ENCODE assay signal across 2 cellular contexts in the genomic region with DNA sequence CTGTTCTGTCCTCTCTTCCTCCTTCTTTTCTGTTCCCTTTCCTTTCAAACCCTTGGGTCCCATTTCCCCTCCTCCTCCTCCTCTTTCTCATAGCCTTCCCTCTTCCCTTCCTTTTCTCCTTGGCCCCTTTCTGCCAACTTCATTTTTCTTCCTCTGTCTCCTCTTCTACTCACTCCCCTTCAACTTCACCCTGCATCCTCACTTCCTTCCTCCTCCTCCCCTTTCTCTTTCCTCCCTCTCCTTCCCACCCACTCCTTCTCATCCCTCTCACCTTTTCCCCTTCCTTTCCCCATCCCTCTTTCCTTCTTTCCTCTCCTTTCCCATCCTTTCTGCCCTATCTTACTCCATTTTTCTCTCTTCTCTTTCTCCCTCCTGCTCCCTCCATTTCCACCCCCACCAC.
TF ChIP-seq lines count a peak whose summit lies in the region.

No MANE protein-coding gene starts in this region.

TF ChIP-seq in GM23338, 12 proteins besides CTCF, POLR2A, EP300 and RAD21 (continued from another document):
- TF ChIP-seq, protein P1, sequence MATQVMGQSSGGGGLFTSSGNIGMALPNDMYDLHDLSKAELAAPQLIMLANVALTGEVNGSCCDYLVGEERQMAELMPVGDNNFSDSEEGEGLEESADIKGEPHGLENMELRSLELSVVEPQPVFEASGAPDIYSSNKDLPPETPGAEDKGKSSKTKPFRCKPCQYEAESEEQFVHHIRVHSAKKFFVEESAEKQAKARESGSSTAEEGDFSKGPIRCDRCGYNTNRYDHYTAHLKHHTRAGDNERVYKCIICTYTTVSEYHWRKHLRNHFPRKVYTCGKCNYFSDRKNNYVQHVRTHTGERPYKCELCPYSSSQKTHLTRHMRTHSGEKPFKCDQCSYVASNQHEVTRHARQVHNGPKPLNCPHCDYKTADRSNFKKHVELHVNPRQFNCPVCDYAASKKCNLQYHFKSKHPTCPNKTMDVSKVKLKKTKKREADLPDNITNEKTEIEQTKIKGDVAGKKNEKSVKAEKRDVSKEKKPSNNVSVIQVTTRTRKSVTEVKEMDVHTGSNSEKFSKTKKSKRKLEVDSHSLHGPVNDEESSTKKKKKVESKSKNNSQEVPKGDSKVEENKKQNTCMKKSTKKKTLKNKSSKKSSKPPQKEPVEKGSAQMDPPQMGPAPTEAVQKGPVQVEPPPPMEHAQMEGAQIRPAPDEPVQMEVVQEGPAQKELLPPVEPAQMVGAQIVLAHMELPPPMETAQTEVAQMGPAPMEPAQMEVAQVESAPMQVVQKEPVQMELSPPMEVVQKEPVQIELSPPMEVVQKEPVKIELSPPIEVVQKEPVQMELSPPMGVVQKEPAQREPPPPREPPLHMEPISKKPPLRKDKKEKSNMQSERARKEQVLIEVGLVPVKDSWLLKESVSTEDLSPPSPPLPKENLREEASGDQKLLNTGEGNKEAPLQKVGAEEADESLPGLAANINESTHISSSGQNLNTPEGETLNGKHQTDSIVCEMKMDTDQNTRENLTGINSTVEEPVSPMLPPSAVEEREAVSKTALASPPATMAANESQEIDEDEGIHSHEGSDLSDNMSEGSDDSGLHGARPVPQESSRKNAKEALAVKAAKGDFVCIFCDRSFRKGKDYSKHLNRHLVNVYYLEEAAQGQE (IDR thresholded peaks at IDR 0.05; ENCODE audit: unreplicated experiment), result no peak
- TF ChIP-seq POLR2AphosphoS5 (IDR thresholded peaks at IDR 0.05; ENCODE audit: low read depth) (no peak), CREB1 (CRISPR knock-in tag; IDR thresholded peaks at IDR 0.05; ENCODE audit: low read depth) (no peak), JUNB (IDR thresholded peaks at IDR 0.05; ENCODE audit: unreplicated experiment) (no peak), STAT1 (IDR thresholded peaks at IDR 0.05; ENCODE audit: unreplicated experiment) (no peak), EZH2phosphoT487 (IDR thresholded peaks at IDR 0.05; ENCODE audit: unreplicated experiment) (no peak), NANOG (IDR thresholded peaks at IDR 0.05; ENCODE audit: borderline replicate concordance) (no peak), EZH2 (IDR thresholded peaks at IDR 0.05; ENCODE audit: low read depth, unreplicated experiment) (no peak)
- TF ChIP-seq, protein P2, sequence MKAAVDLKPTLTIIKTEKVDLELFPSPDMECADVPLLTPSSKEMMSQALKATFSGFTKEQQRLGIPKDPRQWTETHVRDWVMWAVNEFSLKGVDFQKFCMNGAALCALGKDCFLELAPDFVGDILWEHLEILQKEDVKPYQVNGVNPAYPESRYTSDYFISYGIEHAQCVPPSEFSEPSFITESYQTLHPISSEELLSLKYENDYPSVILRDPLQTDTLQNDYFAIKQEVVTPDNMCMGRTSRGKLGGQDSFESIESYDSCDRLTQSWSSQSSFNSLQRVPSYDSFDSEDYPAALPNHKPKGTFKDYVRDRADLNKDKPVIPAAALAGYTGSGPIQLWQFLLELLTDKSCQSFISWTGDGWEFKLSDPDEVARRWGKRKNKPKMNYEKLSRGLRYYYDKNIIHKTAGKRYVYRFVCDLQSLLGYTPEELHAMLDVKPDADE (IDR thresholded peaks at IDR 0.05), result no peak
- TF ChIP-seq, protein P3, sequence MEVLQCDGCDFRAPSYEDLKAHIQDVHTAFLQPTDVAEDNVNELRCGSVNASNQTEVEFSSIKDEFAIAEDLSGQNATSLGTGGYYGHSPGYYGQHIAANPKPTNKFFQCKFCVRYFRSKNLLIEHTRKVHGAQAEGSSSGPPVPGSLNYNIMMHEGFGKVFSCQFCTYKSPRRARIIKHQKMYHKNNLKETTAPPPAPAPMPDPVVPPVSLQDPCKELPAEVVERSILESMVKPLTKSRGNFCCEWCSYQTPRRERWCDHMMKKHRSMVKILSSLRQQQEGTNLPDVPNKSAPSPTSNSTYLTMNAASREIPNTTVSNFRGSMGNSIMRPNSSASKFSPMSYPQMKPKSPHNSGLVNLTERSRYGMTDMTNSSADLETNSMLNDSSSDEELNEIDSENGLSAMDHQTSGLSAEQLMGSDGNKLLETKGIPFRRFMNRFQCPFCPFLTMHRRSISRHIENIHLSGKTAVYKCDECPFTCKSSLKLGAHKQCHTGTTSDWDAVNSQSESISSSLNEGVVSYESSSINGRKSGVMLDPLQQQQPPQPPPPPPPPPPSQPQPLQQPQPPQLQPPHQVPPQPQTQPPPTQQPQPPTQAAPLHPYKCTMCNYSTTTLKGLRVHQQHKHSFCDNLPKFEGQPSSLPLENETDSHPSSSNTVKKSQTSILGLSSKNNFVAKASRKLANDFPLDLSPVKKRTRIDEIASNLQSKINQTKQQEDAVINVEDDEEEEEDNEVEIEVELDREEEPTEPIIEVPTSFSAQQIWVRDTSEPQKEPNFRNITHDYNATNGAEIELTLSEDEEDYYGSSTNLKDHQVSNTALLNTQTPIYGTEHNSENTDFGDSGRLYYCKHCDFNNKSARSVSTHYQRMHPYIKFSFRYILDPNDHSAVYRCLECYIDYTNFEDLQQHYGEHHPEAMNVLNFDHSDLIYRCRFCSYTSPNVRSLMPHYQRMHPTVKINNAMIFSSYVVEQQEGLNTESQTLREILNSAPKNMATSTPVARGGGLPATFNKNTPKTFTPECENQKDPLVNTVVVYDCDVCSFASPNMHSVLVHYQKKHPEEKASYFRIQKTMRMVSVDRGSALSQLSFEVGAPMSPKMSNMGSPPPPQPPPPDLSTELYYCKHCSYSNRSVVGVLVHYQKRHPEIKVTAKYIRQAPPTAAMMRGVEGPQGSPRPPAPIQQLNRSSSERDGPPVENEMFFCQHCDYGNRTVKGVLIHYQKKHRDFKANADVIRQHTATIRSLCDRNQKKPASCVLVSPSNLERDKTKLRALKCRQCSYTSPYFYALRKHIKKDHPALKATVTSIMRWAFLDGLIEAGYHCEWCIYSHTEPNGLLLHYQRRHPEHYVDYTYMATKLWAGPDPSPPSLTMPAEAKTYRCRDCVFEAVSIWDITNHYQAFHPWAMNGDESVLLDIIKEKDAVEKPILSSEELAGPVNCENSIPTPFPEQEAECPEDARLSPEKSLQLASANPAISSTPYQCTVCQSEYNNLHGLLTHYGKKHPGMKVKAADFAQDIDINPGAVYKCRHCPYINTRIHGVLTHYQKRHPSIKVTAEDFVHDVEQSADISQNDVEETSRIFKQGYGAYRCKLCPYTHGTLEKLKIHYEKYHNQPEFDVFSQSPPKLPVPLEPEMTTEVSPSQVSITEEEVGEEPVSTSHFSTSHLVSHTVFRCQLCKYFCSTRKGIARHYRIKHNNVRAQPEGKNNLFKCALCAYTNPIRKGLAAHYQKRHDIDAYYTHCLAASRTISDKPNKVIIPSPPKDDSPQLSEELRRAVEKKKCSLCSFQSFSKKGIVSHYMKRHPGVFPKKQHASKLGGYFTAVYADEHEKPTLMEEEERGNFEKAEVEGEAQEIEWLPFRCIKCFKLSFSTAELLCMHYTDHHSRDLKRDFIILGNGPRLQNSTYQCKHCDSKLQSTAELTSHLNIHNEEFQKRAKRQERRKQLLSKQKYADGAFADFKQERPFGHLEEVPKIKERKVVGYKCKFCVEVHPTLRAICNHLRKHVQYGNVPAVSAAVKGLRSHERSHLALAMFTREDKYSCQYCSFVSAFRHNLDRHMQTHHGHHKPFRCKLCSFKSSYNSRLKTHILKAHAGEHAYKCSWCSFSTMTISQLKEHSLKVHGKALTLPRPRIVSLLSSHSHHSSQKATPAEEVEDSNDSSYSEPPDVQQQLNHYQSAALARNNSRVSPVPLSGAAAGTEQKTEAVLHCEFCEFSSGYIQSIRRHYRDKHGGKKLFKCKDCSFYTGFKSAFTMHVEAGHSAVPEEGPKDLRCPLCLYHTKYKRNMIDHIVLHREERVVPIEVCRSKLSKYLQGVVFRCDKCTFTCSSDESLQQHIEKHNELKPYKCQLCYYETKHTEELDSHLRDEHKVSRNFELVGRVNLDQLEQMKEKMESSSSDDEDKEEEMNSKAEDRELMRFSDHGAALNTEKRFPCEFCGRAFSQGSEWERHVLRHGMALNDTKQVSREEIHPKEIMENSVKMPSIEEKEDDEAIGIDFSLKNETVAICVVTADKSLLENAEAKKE (CRISPR knock-in tag; IDR thresholded peaks at IDR 0.05), result no peak

TF ChIP-seq in GM12878, 131 proteins besides CTCF, POLR2A, EP300 and RAD21 (continued from another document):
- TF ChIP-seq, protein P4, sequence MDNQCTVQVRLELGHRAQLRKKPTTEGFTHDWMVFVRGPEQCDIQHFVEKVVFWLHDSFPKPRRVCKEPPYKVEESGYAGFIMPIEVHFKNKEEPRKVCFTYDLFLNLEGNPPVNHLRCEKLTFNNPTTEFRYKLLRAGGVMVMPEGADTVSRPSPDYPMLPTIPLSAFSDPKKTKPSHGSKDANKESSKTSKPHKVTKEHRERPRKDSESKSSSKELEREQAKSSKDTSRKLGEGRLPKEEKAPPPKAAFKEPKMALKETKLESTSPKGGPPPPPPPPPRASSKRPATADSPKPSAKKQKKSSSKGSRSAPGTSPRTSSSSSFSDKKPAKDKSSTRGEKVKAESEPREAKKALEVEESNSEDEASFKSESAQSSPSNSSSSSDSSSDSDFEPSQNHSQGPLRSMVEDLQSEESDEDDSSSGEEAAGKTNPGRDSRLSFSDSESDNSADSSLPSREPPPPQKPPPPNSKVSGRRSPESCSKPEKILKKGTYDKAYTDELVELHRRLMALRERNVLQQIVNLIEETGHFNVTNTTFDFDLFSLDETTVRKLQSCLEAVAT (IDR thresholded peaks at IDR 0.05), result 0 out of 2 replicates have a peak, but pooled peaks have one; percentile 13
- TF ChIP-seq ESRRA (IDR thresholded peaks at IDR 0.05; ENCODE audit: low read length) (no peak), NBN (IDR thresholded peaks at IDR 0.05) (0 out of 2 replicates have a peak, but pooled peaks have one; percentile 37), HDGF (IDR thresholded peaks at IDR 0.05) (peak; percentile 48; the same call in 1 of the 2 replicates), MTA3 (IDR thresholded peaks at IDR 0.05; ENCODE audit: borderline replicate concordance, low read length) (no peak), CHD2 (IDR thresholded peaks at IDR 0.05; ENCODE audit: borderline replicate concordance, low read depth, low read length) (no peak), ZSCAN29 (IDR thresholded peaks at IDR 0.05) (no peak), NR2C2 (IDR thresholded peaks at IDR 0.05; ENCODE audit: borderline replicate concordance, control insufficient read depth, insufficient read length, low read depth) (no peak), TCF12 (IDR thresholded peaks at IDR 0.05; ENCODE audit: low read depth, low read length) (no peak), POLR2AphosphoS5 (IDR thresholded peaks at IDR 0.05; ENCODE audit: low read length) (no peak), ATF7 (IDR thresholded peaks at IDR 0.05; ENCODE audit: low read depth) (no peak)
- TF ChIP-seq, protein P5, sequence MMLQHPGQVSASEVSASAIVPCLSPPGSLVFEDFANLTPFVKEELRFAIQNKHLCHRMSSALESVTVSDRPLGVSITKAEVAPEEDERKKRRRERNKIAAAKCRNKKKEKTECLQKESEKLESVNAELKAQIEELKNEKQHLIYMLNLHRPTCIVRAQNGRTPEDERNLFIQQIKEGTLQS (IDR thresholded peaks at IDR 0.05; ENCODE audit: borderline replicate concordance, extremely low read depth, low read depth, low read length), result no peak
- TF ChIP-seq, protein P6, sequence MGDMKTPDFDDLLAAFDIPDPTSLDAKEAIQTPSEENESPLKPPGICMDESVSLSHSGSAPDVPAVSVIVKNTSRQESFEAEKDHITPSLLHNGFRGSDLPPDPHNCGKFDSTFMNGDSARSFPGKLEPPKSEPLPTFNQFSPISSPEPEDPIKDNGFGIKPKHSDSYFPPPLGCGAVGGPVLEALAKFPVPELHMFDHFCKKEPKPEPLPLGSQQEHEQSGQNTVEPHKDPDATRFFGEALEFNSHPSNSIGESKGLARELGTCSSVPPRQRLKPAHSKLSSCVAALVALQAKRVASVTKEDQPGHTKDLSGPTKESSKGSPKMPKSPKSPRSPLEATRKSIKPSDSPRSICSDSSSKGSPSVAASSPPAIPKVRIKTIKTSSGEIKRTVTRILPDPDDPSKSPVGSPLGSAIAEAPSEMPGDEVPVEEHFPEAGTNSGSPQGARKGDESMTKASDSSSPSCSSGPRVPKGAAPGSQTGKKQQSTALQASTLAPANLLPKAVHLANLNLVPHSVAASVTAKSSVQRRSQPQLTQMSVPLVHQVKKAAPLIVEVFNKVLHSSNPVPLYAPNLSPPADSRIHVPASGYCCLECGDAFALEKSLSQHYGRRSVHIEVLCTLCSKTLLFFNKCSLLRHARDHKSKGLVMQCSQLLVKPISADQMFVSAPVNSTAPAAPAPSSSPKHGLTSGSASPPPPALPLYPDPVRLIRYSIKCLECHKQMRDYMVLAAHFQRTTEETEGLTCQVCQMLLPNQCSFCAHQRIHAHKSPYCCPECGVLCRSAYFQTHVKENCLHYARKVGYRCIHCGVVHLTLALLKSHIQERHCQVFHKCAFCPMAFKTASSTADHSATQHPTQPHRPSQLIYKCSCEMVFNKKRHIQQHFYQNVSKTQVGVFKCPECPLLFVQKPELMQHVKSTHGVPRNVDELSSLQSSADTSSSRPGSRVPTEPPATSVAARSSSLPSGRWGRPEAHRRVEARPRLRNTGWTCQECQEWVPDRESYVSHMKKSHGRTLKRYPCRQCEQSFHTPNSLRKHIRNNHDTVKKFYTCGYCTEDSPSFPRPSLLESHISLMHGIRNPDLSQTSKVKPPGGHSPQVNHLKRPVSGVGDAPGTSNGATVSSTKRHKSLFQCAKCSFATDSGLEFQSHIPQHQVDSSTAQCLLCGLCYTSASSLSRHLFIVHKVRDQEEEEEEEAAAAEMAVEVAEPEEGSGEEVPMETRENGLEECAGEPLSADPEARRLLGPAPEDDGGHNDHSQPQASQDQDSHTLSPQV (IDR thresholded peaks at IDR 0.05), result no peak
- TF ChIP-seq, protein P7, sequence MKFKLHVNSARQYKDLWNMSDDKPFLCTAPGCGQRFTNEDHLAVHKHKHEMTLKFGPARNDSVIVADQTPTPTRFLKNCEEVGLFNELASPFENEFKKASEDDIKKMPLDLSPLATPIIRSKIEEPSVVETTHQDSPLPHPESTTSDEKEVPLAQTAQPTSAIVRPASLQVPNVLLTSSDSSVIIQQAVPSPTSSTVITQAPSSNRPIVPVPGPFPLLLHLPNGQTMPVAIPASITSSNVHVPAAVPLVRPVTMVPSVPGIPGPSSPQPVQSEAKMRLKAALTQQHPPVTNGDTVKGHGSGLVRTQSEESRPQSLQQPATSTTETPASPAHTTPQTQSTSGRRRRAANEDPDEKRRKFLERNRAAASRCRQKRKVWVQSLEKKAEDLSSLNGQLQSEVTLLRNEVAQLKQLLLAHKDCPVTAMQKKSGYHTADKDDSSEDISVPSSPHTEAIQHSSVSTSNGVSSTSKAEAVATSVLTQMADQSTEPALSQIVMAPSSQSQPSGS (IDR thresholded peaks at IDR 0.05; ENCODE audit: low read length), result no peak
TF ChIP-seq in GM12878: peak in this region for 3.
